16 cellular contexts compared by ENCODE assay signal in the genomic region with DNA sequence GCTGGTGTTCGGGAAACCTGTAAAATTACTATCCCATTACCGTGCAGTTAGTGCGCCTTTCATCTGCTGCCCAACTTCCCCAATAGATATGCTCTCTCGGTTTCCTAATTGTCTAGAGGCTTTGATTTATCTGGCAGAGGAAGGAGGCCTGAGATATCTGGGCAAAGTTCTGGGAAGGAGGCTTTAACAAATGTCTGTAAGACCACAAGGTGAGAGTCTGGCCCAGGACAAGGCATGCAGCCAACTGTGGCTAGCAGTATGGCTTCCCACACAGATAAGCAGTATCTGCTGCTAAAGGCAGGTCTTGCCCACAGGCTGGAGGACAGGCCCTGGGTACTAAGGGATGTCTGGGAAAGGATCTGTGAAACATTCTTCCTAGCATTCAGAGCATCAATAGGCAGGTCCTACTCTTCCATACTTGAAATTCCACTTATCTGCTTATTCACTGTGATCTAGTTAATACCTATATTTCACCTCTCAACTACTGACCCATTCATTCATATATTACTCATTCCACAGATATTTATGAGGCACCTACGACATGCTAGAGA.
DNase-seq lines count a peak whose midpoint lies in the region; ATAC-seq and TF ChIP-seq lines count a peak whose summit lies in the region.
"Had no signal": no experiment of that assay in that cellular context is flagged by ENCODE, and none has a peak within 500 bp of the region (broad histone marks: within the 10 kb centered on the region; RNA-seq: fewer than 3 reads in every experiment).

No MANE protein-coding gene starts in this region.

- H3K9me3 Mint-ChIP-seq in immature natural killer cell: no peaks in the 10 kb centered on the region
- H3K9me3 Mint-ChIP-seq: activated naive CD4-positive, alpha-beta T cell treated with anti-CD3 and anti-CD28 coated beads, Interleukin-2, amount 10 ng/mL, durations not matched to agents 7 days and 5 days had no signal

- H3K36me3 Mint-ChIP-seq in immature natural killer cell: peaks cover 24 to 62% (median 48%) of the 10 kb centered on the region in 3 donors
- H3K36me3 Mint-ChIP-seq: CD14-positive monocyte had no signal

- H3K4me1 Mint-ChIP-seq in immature natural killer cell: peaks cover 2 to 22% of the 10 kb centered on the region in 2 donors
- H3K4me1 Mint-ChIP-seq: activated CD8-positive, alpha-beta memory T cell treated with anti-CD3 and anti-CD28 coated beads, Interleukin-2, amount 10 ng/mL, durations not matched to agents 7 days and 5 days; activated naive CD4-positive, alpha-beta T cell treated with anti-CD3 and anti-CD28 coated beads, Interleukin-2, amount 10 ng/mL, durations not matched to agents 7 days and 5 days; CD14-positive monocyte had no signal

- intact Hi-C loops in HCT116 (cut with micrococcal nuclease): no loop called here

- H3K4me3 ChIP-seq in HCT116 (replicated peaks in 1 of 2; ENCODE audit: low read depth in 1 of 2, low read length in 2 of 2) (no peak overlapping the region), fibroblast of the aortic adventitia (ENCODE audit: low read depth, low read length) (no peak overlapping the region)
- H3K4me3 ChIP-seq: cardiac muscle cell, gastrocnemius medialis had no signal

- no peak for TF ChIP-seq CTCF in HCT116 (IDR thresholded peaks at IDR 0.05 in 2 of 3, conservative IDR thresholded peaks at IDR 0.05 in 1 of 3; ENCODE audit: borderline replicate concordance in 1 of 3, insufficient read depth in 1 of 3, low read depth in 2 of 3, low read length in 2 of 3)
- TF ChIP-seq CTCF in fibroblast of the aortic adventitia (IDR thresholded peaks at IDR 0.05; ENCODE audit: insufficient read depth, low read length): no peak

- H3K79me2 ChIP-seq in HCT116 (ENCODE audit: insufficient read depth, low read length): no peaks in the 10 kb centered on the region

- no peaks in the 10 kb centered on the region for H3K9me3 ChIP-seq in HCT116 (ENCODE audit: control insufficient read depth in 1 of 2, insufficient read depth in 1 of 2, low read depth in 1 of 2, low read length in 2 of 2)
- H3K9me3 ChIP-seq: gastrocnemius medialis had no signal

- peak overlapping the region; percentile 13; the same call in 1 of the 2 replicates for H3K27ac ChIP-seq in HCT116 (ENCODE audit: low read depth, low read length)
- H3K27ac ChIP-seq: cardiac muscle cell, gastrocnemius medialis had no signal

- peaks cover 21 to 34% of the 10 kb centered on the region in 2 experiments for H3K4me1 ChIP-seq in HCT116 (ENCODE audit: control insufficient read depth in 1 of 2, insufficient read depth in 2 of 2, low read length in 2 of 2)
- H3K4me1 ChIP-seq: gastrocnemius medialis had no signal

- TF ChIP-seq RAD21 in HCT116 (IDR thresholded peaks at IDR 0.05; ENCODE audit: low read depth): no peak

- CTCF ChIA-PET in HCT116 (lab: Charles Lee): no interaction called here

- ATAC-seq in HCT116 (peak; percentile 68), HG03045 (IDR thresholded peaks at IDR 0.05; ENCODE audit: unreplicated experiment) (no peak), GM18868 (IDR thresholded peaks at IDR 0.05; ENCODE audit: unreplicated experiment) (no peak)
- ATAC-seq: activated CD8-positive, alpha-beta memory T cell treated with anti-CD3 and anti-CD28 coated beads, Interleukin-2, amount 10 ng/mL, durations not matched to agents 7 days and 5 days; gastrocnemius medialis had no signal

- peak overlapping the region; percentile 22; the same call in 1 of the 2 replicates for H3K9ac ChIP-seq in HCT116 (ENCODE audit: low read length)

- TF ChIP-seq POLR2A in HCT116 (IDR thresholded peaks at IDR 0.05; ENCODE audit: borderline replicate concordance, extremely low read depth, insufficient read depth, insufficient read length): no peak

- no peaks in the 10 kb centered on the region for H3K36me3 ChIP-seq in HCT116 (ENCODE audit: control insufficient read depth in 1 of 2, insufficient read depth in 2 of 2, low read length in 2 of 2)

- RAD21 ChIA-PET in HCT116 (lab: Charles Lee; ENCODE audit: low non-redundant PET in 1 of 2, low total read pairs in 2 of 2, uncharacterized antibody in 2 of 2, unreplicated experiment in 2 of 2): no interaction called here

- peak overlapping the region in 1 of 6 donors; percentile 9 for H3K27ac Mint-ChIP-seq in immature natural killer cell
- H3K27ac Mint-ChIP-seq: activated CD8-positive, alpha-beta memory T cell treated with anti-CD3 and anti-CD28 coated beads, Interleukin-2, amount 10 ng/mL, durations not matched to agents 7 days and 5 days; activated naive CD4-positive, alpha-beta T cell treated with anti-CD3 and anti-CD28 coated beads, Interleukin-2, amount 10 ng/mL, durations not matched to agents 7 days and 5 days; CD14-positive monocyte had no signal

- H3K27me3 ChIP-seq in HCT116 (ENCODE audit: insufficient read depth, low read length): no peaks in the 10 kb centered on the region
- H3K27me3 ChIP-seq: cardiac muscle cell, gastrocnemius medialis had no signal

- H3K4me3 Mint-ChIP-seq in immature natural killer cell: no peak overlapping the region
- H3K4me3 Mint-ChIP-seq: activated CD8-positive, alpha-beta memory T cell treated with anti-CD3 and anti-CD28 coated beads, Interleukin-2, amount 10 ng/mL, durations not matched to agents 7 days and 5 days; activated naive CD4-positive, alpha-beta T cell treated with anti-CD3 and anti-CD28 coated beads, Interleukin-2, amount 10 ng/mL, durations not matched to agents 7 days and 5 days; CD14-positive monocyte had no signal

- no peaks in the 10 kb centered on the region for H3K9me2 ChIP-seq in HCT116 (ENCODE audit: insufficient read depth)

- no TSS peak for BruUV-seq in HCT116 (replicated peaks; lab: Mats Ljungman, UMichigan)

- peaks cover 0 to 7% (median 0%) of the 10 kb centered on the region in 3 donors for H3K27me3 Mint-ChIP-seq in immature natural killer cell (ENCODE audit: low read depth in 3 of 3)
- H3K27me3 Mint-ChIP-seq: activated CD8-positive, alpha-beta memory T cell treated with anti-CD3 and anti-CD28 coated beads, Interleukin-2, amount 10 ng/mL, durations not matched to agents 7 days and 5 days; activated naive CD4-positive, alpha-beta T cell treated with anti-CD3 and anti-CD28 coated beads, Interleukin-2, amount 10 ng/mL, durations not matched to agents 7 days and 5 days had no signal

- H2AFZ ChIP-seq in HCT116 (ENCODE audit: low read depth, low read length, poor library complexity, severe bottlenecking): no peak overlapping the region

- H4K20me1 ChIP-seq in HCT116 (ENCODE audit: insufficient read depth): no peaks in the 10 kb centered on the region

- POLR2A ChIA-PET in HCT116 (lab: Charles Lee): no interaction called here

- H3K4me2 ChIP-seq in HCT116 (ENCODE audit: low read length): peak overlapping the region; percentile 53

- DNase-seq in HCT116 (ENCODE audit: low read depth, low spot score): no peak
- DNase-seq in SW480 (ENCODE audit: low spot score): peak; percentile 86
- DNase-seq in fibroblast of the aortic adventitia (ENCODE audit: low read depth): peak; percentile 33
- peak; percentile 65 for DNase-seq in renal cortical epithelial cell (ENCODE audit: low read depth)
- DNase-seq in immature natural killer cell: no peak
- DNase-seq: activated CD8-positive, alpha-beta memory T cell treated with anti-CD3 and anti-CD28 coated beads, Interleukin-2, amount 10 ng/mL, durations not matched to agents 7 days and 5 days; activated naive CD4-positive, alpha-beta T cell treated with anti-CD3 and anti-CD28 coated beads, Interleukin-2, amount 10 ng/mL, durations not matched to agents 7 days and 5 days; gastrocnemius medialis; KG1; NCI-H446 treated with DMSO at 0.1 percent for 48 hours; stimulated activated CD4-positive, alpha-beta T cell treated with anti-CD3 and anti-CD28 coated beads, Interleukin-15, amount 100 ng/mL, for 24 hours; SW 1271 had no signal

TF ChIP-seq in HCT116, 20 proteins besides CTCF, POLR2A, EP300 and RAD21:
- TF ChIP-seq, protein P1, sequence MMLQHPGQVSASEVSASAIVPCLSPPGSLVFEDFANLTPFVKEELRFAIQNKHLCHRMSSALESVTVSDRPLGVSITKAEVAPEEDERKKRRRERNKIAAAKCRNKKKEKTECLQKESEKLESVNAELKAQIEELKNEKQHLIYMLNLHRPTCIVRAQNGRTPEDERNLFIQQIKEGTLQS (IDR thresholded peaks at IDR 0.05): no peak
- TF ChIP-seq JUND (IDR thresholded peaks at IDR 0.05): no peak

Comparison
In these comparisons a context has a peak if more than half of its experiments do, and no peak if none do; other contexts are left out.
1. DNase-seq: peak in SW480 (single experiment), fibroblast of the aortic adventitia (single experiment) and renal cortical epithelial cell (single experiment); none in HCT116 (single experiment) and immature natural killer cell (0 of 3).